Comparison of ENCODE assay signal across 8 cellular contexts in the genomic region with DNA sequence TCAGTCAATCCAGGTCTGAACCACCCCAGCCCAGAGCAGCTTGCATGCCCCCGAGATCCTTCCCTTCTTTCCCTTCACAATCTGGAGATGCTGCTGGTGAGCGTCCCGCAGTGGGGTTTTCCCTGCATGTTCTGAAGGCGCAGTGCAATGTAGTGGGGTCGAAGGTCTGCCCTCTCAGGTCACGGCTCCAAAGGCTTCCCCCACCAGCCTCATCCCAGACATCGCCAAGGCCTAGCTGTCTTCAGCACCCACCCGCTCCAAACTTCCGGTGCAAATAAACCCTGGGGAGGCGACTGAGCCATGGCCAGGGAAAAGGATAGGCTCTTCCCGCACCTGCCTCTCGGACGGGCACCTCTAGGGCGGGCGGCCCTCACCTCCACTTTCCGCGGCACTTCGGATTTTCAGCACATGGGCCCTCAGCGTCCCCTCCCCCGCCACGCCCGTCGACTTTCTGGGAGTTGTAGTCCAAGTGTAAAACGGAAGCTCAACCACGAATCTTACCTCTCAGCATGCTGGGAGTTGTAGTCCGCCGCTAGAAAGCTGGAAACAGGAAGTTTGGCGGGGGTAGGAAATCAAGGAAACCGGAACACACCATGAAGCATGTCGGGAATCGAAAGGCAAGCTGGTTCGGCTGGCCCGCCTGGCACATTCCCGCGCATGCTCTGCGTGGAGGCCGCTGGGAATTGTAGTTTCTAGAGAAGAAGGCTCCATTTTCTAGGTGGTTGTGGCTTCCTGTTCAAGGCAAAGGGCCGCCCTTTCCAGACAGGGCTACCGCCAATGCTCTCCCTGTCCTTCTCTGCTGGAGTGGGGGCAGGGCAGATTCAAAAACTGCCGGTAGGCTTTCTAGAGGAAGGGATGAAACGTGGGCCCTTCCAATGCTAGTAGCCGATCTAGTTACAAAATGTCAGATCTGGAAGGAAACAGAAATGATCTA. TPM values are rescaled to one million over a fixed set of nuclear protein-coding genes. Genes with fewer than 3 reads are reported as not detected.
A peak's percentile ranks its signal among the peaks of the same experiment; 100 is the strongest.
DNase-seq lines count a peak whose midpoint lies in the region; ATAC-seq, FAIRE-seq and TF ChIP-seq lines count a peak whose summit lies in the region.

A gene (minus strand): TSS at position 410 of the 934 bp plus-strand sequence. CDS start 2,384 bp downstream, outside the sequence.

- DNase-seq in BE2C (peak; percentile 97), GM19240 (ENCODE audit: insufficient read length, low spot score) (peak; percentile 96), NCI-H526 (lab: John Stamatoyannopoulos, UW) (peak; percentile 100), kidney glomerular epithelial cell (lab: John Stamatoyannopoulos, UW) (peak; percentile 99)
- DNase-seq in activated CD4-positive, alpha-beta T cell treated with anti-CD3 and anti-CD28 coated beads for 48 hours: peak; percentile 97
- peak; percentile 83 to 92 for DNase-seq in stimulated activated CD4-positive, alpha-beta T cell treated with anti-CD3 and anti-CD28 coated beads, Interleukin-1b, Interleukin-23, amount 100 ng/mL, for 1 hour (ENCODE audit: low read depth in 2 of 2)

- H3K4me1 ChIP-seq in BE2C: no peaks in the 10 kb centered on the region

- ATAC-seq in HG03460 (IDR thresholded peaks at IDR 0.05; ENCODE audit: unreplicated experiment): peak; percentile 76

- no peaks in the 10 kb centered on the region for H3K9me3 ChIP-seq in BE2C

- FAIRE-seq in colon (lab: Jason Lieb, UNC): peak; percentile 73

- no peak for TF ChIP-seq CTCF in BE2C (IDR thresholded peaks at IDR 0.05; ENCODE audit: low read depth, low read length)

- H3K4me3 ChIP-seq in BE2C (ENCODE audit: low read depth, low read length): peak within 1 kb of the TSS; percentile 96

- peaks cover 50% of the 10 kb centered on the region for H3K36me3 ChIP-seq in BE2C

- H3K27me3 ChIP-seq in BE2C: no peaks in the 10 kb centered on the region

RNA-seq across cellular contexts. Expression of the gene that starts here (rescaled TPM):
- 264 TPM for polyA plus RNA-seq in BE2C (2012; ENCODE audit: insufficient read depth, insufficient read length, low read depth)

Comparison
In these comparisons a context has a peak if more than half of its experiments do, and no peak if none do; other contexts are left out.
1. Peak in every context shown above with its lines: DNase-seq, ATAC-seq and H3K4me3 ChIP-seq.